ENCODE assay signal across 15 cellular contexts in the genomic region with DNA sequence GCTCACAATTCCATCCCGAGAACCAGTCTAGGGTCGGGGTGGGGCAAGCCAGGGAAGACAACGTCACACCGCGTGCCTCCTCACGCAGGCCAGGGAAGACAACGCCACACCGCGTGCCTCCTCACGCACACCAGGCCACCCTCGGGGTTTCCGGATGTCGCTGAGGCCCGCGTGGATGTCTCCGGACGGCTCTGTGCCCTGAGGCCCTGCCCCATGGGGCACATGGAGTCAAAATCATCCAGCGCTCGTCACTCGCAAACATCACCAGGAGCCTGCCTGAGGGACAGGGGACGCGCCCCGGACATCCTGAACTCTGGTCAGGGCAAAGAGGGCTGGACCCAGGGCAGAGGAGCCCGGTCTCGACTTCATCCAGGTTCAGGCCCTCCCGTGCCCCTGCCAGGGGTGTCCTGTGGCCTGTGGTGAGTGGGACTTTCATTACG. TPM values are rescaled to one million over a fixed set of nuclear protein-coding genes. Genes with fewer than 3 reads are reported as not detected.
DNase-seq lines count a peak whose midpoint lies in the region; ATAC-seq, FAIRE-seq and TF ChIP-seq lines count a peak whose summit lies in the region.
"Had no signal": no experiment of that assay in that cellular context is flagged by ENCODE, and none has a peak within 500 bp of the region (broad histone marks: within the 10 kb centered on the region; RNA-seq: fewer than 3 reads in every experiment).

No MANE protein-coding gene starts in this region.

- no peak overlapping the region for H3K27ac ChIP-seq in BLaER1 treated with 17β-estradiol and CSF1 and Interleukin-3, amounts not matched to agents 10 nM and 100 nM
- H3K27ac ChIP-seq in coronary artery (peak overlapping the region in 1 of 2 donors; percentile 50), small intestine (ENCODE audit: low read depth in 1 of 2, low read length in 1 of 2) (peak overlapping the region in 1 of 2 donors; percentile 15)
- H3K27ac ChIP-seq: SJSA1, VCaP had no signal

- H3K36me3 ChIP-seq in BLaER1 treated with 17β-estradiol and CSF1 and Interleukin-3, amounts not matched to agents 10 nM and 100 nM: no peaks in the 10 kb centered on the region
- no peaks in the 10 kb centered on the region for H3K36me3 ChIP-seq in small intestine (ENCODE audit: control insufficient read depth in 2 of 2, insufficient read depth in 2 of 2, low read length in 2 of 2)
- H3K36me3 ChIP-seq: SJSA1 had no signal

- 82 to 89% (median 85%) methylated on average over 27 of the region's 27 CpGs for WGBS in small intestine, 3 donors

- H3K4me1 ChIP-seq in BLaER1 treated with 17β-estradiol and CSF1 and Interleukin-3, amounts not matched to agents 10 nM and 100 nM: peaks cover 57 to 100% (median 99%) of the 10 kb centered on the region in 10 experiments
- no peaks in the 10 kb centered on the region for H3K4me1 ChIP-seq in small intestine (ENCODE audit: control insufficient read depth in 2 of 2, insufficient read depth in 1 of 2, low read depth in 1 of 2, low read length in 1 of 2)

- DNase-seq in GM10266 (ENCODE audit: extremely low spot score) (peak; percentile 13), coronary artery (ENCODE audit: low spot score) (no peak), small intestine (no peak), AG20443 (ENCODE audit: low spot score) (no peak)
- DNase-seq in stimulated activated naive CD4-positive, alpha-beta T cell (lab: John Stamatoyannopoulos, UW): no peak
- DNase-seq: activated effector memory CD4-positive, alpha-beta T cell treated with Interleukin-2 at 50 U/mL for 16 hours; midbrain; NCI-H2081 treated with DMSO at 0.1 percent for 48 hours; NK-92 treated with Interleukin-12 subunit alpha and Interleukin-12 subunit beta, amount 100 ng/mL, for 24 hours had no signal

- H3K4me3 Mint-ChIP-seq in nephron: peak overlapping the region; percentile 56 to 75 (median 71)

- peak overlapping the region in 7 of 10 experiments; percentile 3 to 50 (median 31); a peak in 7 of 20 replicates for H3K4me3 ChIP-seq in BLaER1 treated with 17β-estradiol and CSF1 and Interleukin-3, amounts not matched to agents 10 nM and 100 nM
- H3K4me3 ChIP-seq in coronary artery (peak overlapping the region; percentile 80), small intestine (ENCODE audit: low read depth in 1 of 2, low read length in 2 of 2) (no peak overlapping the region)
- H3K4me3 ChIP-seq: SJSA1 had no signal

- H3K4me1 Mint-ChIP-seq in nephron: peaks cover 34% of the 10 kb centered on the region

- TF ChIP-seq CTCF in GM10266 (IDR thresholded peaks at IDR 0.05; ENCODE audit: control insufficient read depth, insufficient read depth, low read depth, missing control alignments) (no peak), coronary artery (IDR thresholded peaks at IDR 0.05) (no peak), nephron (IDR thresholded peaks at IDR 0.05; ENCODE audit: unreplicated experiment in 3 of 3) (no peak)

- no peaks in the 10 kb centered on the region for H3K9me3 ChIP-seq in BLaER1 treated with 17β-estradiol and CSF1 and Interleukin-3, amounts not matched to agents 10 nM and 100 nM (replicated peaks in 1 of 11)
- H3K9me3 ChIP-seq in small intestine (ENCODE audit: control insufficient read depth, low read depth): no peaks in the 10 kb centered on the region
- H3K9me3 ChIP-seq: SJSA1 had no signal

- no peaks in the 10 kb centered on the region for H3K27me3 Mint-ChIP-seq in nephron (ENCODE audit: low read depth)

- H3K4me2 ChIP-seq in BLaER1 treated with 17β-estradiol and CSF1 and Interleukin-3, amounts not matched to agents 10 nM and 100 nM: peak overlapping the region; percentile 72 to 98 (median 90)

- ATAC-seq in GM18907 (IDR thresholded peaks at IDR 0.05; ENCODE audit: unreplicated experiment): no peak
- ATAC-seq: esophagus mucosa had no signal

- FAIRE-seq in small intestine (lab: Jason Lieb, UNC): no peak

- peak overlapping the region in 1 of 3 experiments; percentile 60 for H3K27ac Mint-ChIP-seq in nephron

- H3K9me3 Mint-ChIP-seq in nephron: no peaks in the 10 kb centered on the region

- H4K20me1 ChIP-seq in BLaER1 treated with 17β-estradiol and CSF1 and Interleukin-3, amounts not matched to agents 10 nM and 100 nM: peaks cover 0 to 100% (median 99%) of the 10 kb centered on the region in 11 experiments; a peak in 20 of 22 replicates

- peaks cover 88 to 100% (median 99%) of the 10 kb centered on the region in 11 experiments for H3K27me3 ChIP-seq in BLaER1 treated with 17β-estradiol and CSF1 and Interleukin-3, amounts not matched to agents 10 nM and 100 nM
- H3K27me3 ChIP-seq in small intestine (ENCODE audit: control insufficient read depth in 2 of 2, insufficient read depth in 2 of 2, low read length in 2 of 2): no peaks in the 10 kb centered on the region
- H3K27me3 ChIP-seq: SJSA1 had no signal

- H3K9ac ChIP-seq in BLaER1 treated with 17β-estradiol and CSF1 and Interleukin-3, amounts not matched to agents 10 nM and 100 nM: peak overlapping the region in 7 of 11 experiments; percentile 8 to 48 (median 29); a peak in 9 of 22 replicates

- peaks cover 15% of the 10 kb centered on the region for H3K36me3 Mint-ChIP-seq in nephron (ENCODE audit: low read depth)

RNA-seq across cellular contexts. Expression of gene TMEM204, which starts 3.7 kb away (rescaled TPM):
- polyA plus RNA-seq in small intestine: 10 to 100 TPM in 1 of 3 donors, 1 to 10 TPM in 2; 1.6 to 23.8 (median 7.8) TPM

RNA-seq across cellular contexts. Expression of gene TELO2, which starts 44.0 kb away (rescaled TPM):
- 10 to 100 TPM; 41.3 to 50.3 (median 41.4) TPM for polyA plus RNA-seq in small intestine

RNA-seq across cellular contexts. Expression of gene PTX4, which starts 48.4 kb away (rescaled TPM):
- polyA plus RNA-seq in small intestine: under 1 TPM in 1 of 3 donors, not detected in 2; 0.07 TPM

Comparison
In these comparisons a context has a peak if more than half of its experiments do, and no peak if none do; other contexts are left out.
1. H3K4me3 ChIP-seq: peak in BLaER1 treated with 17β-estradiol and CSF1 and Interleukin-3, amounts not matched to agents 10 nM and 100 nM (7 of 10) and coronary artery (single experiment); none in small intestine (0 of 2).